Comparison of ENCODE assay signal across 19 cellular contexts in genomic region chr16:19809693-19810092, GRCh38.
DNase-seq lines count a peak whose midpoint lies in the region; ATAC-seq and TF ChIP-seq lines count a peak whose summit lies in the region.
"Had no signal": no experiment of that assay in that cellular context is flagged by ENCODE, and none has a peak within 500 bp of the region (broad histone marks: within the 10 kb centered on the region; RNA-seq: fewer than 3 reads in every experiment).

No MANE protein-coding gene starts in this region.

- H3K4me1 ChIP-seq in BLaER1 (peaks cover 30% of the 10 kb centered on the region), OCI-LY3 (ENCODE audit: low read length) (peaks cover 62% of the 10 kb centered on the region), sigmoid colon (no peaks in the 10 kb centered on the region)

- H3K27me3 ChIP-seq in BLaER1 = no peaks in the 10 kb centered on the region
- no peaks in the 10 kb centered on the region for H3K27me3 ChIP-seq in OCI-LY3 (ENCODE audit: low read depth, low read length)
- H3K27me3 ChIP-seq in sigmoid colon = no peaks in the 10 kb centered on the region
- H3K27me3 ChIP-seq: tibial nerve had no signal

- WGBS in sigmoid colon, 2 donors = 96% methylated on average over 9 of the region's 9 CpGs

- peak; percentile 25 for DNase-seq in islet precursor cell
- peak; percentile 47 for DNase-seq in sigmoid colon
- DNase-seq in amniotic stem cell (lab: John Stamatoyannopoulos, UW) = no peak
- DNase-seq: activated CD4-positive, alpha-beta T cell treated with anti-CD3 and anti-CD28 coated beads for 1 hour; activated T-cell treated with anti-CD3 and anti-CD28 coated beads, Interleukin-2, amount 50 U/mL, for 24 hours; effector memory CD4-positive, alpha-beta T cell; NCI-H1417 treated with DMSO at 0.1 percent for 48 hours; NCI-H2081 treated with DMSO at 0.1 percent for 48 hours; NCI-H69; stimulated activated CD8-positive, alpha-beta memory T cell treated with anti-CD3 and anti-CD28 coated beads, Interleukin-4, amount 100 ng/mL, for 48 hours had no signal

- H3K4me2 ChIP-seq in BLaER1 = peak overlapping the region; percentile 0; the same call in 1 of the 2 replicates
- no peak overlapping the region for H3K4me2 ChIP-seq in OCI-LY3 (ENCODE audit: low read length)

- TF ChIP-seq CTCF in OCI-LY3 (IDR thresholded peaks at IDR 0.05; ENCODE audit: low read depth, low read length) (no peak), sigmoid colon (IDR thresholded peaks at IDR 0.05) (no peak)

- H2AFZ ChIP-seq in OCI-LY3 (ENCODE audit: low read depth, low read length) = no peak overlapping the region

- H3K36me3 ChIP-seq in BLaER1 (no peaks in the 10 kb centered on the region), OCI-LY3 (replicated peaks; ENCODE audit: low read depth, low read length) (peaks cover 29% of the 10 kb centered on the region), sigmoid colon (no peaks in the 10 kb centered on the region)
- H3K36me3 ChIP-seq: tibial nerve had no signal

- no peak for TF ChIP-seq POLR2A in sigmoid colon (IDR thresholded peaks at IDR 0.05)

- H3K9ac ChIP-seq in BLaER1 (no peak overlapping the region), OCI-LY3 (ENCODE audit: low read length) (peak overlapping the region; percentile 25; the same call in 1 of the 2 replicates)

- H3K27ac ChIP-seq in BLaER1 (0 out of 2 replicates have a peak overlapping the region, but pooled peaks have one; percentile 27), OCI-LY3 (ENCODE audit: low read length) (peak overlapping the region; percentile 99), sigmoid colon (peak overlapping the region in 1 of 4 donors; percentile 8)
- H3K27ac ChIP-seq: C4-2B, SK-N-MC had no signal

- no peaks in the 10 kb centered on the region for H3K79me2 ChIP-seq in OCI-LY3 (ENCODE audit: low read length)

- intact Hi-C loops in sigmoid colon (cut with DNase I) = no loop called here

- peaks cover 27% of the 10 kb centered on the region for H3K9me3 ChIP-seq in BLaER1
- H3K9me3 ChIP-seq in OCI-LY3 (ENCODE audit: insufficient read depth, low read length) = peaks cover 24% of the 10 kb centered on the region
- H3K9me3 ChIP-seq in sigmoid colon = no peaks in the 10 kb centered on the region

- ATAC-seq in GM18520 (IDR thresholded peaks at IDR 0.05; ENCODE audit: unreplicated experiment) = no peak
- no peak for ATAC-seq in GM21447 (IDR thresholded peaks at IDR 0.05; ENCODE audit: unreplicated experiment)
- ATAC-seq: HCT116 had no signal

- H4K20me1 ChIP-seq in BLaER1 (no peaks in the 10 kb centered on the region), OCI-LY3 (ENCODE audit: insufficient read depth, low read length) (no peaks in the 10 kb centered on the region)

- H3K4me3 ChIP-seq in BLaER1 = no peak overlapping the region
- no peak overlapping the region for H3K4me3 ChIP-seq in OCI-LY3 (ENCODE audit: low read length)
- no peak overlapping the region for H3K4me3 ChIP-seq in sigmoid colon
- H3K4me3 ChIP-seq: SK-N-MC, skin epidermis, tibial nerve had no signal

- TF ChIP-seq EP300 in sigmoid colon (IDR thresholded peaks at IDR 0.05) = no peak
